Comparison of ENCODE assay signal across 8 cellular contexts in the genomic region with DNA sequence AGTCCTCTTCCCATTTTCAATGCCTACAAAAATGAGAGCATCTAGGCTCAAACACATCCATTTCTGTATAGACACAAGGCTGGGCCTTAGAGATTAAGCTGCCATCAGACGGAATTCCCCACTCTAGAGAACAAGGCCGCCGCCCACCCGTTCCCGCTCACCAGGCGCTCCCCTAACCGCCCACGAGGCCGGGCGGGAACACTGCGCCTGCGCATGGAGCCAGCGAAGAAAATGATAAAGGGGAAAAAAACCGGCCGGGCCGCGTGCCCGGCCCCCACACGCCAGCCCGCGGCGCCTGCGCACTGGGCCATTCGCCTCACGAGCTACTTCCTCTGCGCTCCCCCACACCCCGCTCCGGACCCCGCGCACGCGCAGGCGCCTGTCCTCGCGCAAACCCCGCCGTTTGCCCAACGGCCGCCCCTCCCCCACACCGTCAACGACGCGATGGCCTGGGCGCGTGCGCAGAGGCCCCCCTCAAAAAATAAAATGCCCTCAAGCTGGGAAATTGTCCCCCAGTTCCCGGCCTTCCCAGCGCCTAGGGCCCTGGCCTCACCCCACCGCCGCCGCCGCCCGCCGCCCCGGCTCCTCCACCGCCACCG. TPM values are rescaled to one million over a fixed set of nuclear protein-coding genes. Genes with fewer than 3 reads are reported as not detected.
DNase-seq lines count a peak whose midpoint lies in the region; ATAC-seq and TF ChIP-seq lines count a peak whose summit lies in the region.

No MANE protein-coding gene starts in this region.

- 0 to 1% (median 1%) methylated on average over 52 to 57 of the region's 57 CpGs for WGBS in adipose tissue, 3 donors
- 0 to 1% methylated on average over 15 to 25 of the region's 57 CpGs for WGBS in tibial nerve, 2 donors

- H3K9me3 ChIP-seq in DOHH2 (ENCODE audit: control insufficient read depth, insufficient read depth, low read length) = no peaks in the 10 kb centered on the region
- no peaks in the 10 kb centered on the region for H3K9me3 ChIP-seq in tibial nerve

- H4K20me1 ChIP-seq in DOHH2 (ENCODE audit: control insufficient read depth, insufficient read depth, low read depth, low read length) = peaks cover 24% of the 10 kb centered on the region

- peaks cover 72% of the 10 kb centered on the region for H3K79me2 ChIP-seq in DOHH2 (ENCODE audit: control insufficient read depth, low read length)

- no peak for TF ChIP-seq POLR2A in tibial nerve (IDR thresholded peaks at IDR 0.05)

- intact Hi-C loops in cardiac septum (cut with DNase I) = loop anchor here (2.0 kb wide), 1 partner anchor 18 kb away; a partner anchor contains a TSS

- H3K4me3 ChIP-seq in DOHH2 (ENCODE audit: low read length) = peak overlapping the region; percentile 94
- peak overlapping the region; percentile 50 to 100 (median 81) for H3K4me3 ChIP-seq in tibial nerve

- peak; percentile 92 for DNase-seq in NCI-H146 treated with DMSO at 0.1 percent for 48 hours (lab: John Stamatoyannopoulos, UW; ENCODE audit: unreplicated experiment)
- peak; percentile 95 for DNase-seq in T follicular helper cell (ENCODE audit: low read depth)
- peak; percentile 97 for DNase-seq in cardiac septum (ENCODE audit: low spot score)
- DNase-seq in pons (ENCODE audit: low spot score) = peak; percentile 91
- DNase-seq in tibial nerve (ENCODE audit: low spot score in 2 of 2) = peak; percentile 93 to 94

- H3K27me3 ChIP-seq in DOHH2 (ENCODE audit: control insufficient read depth, low read length) = no peaks in the 10 kb centered on the region
- H3K27me3 ChIP-seq in tibial nerve = no peaks in the 10 kb centered on the region

- TF ChIP-seq EP300 in tibial nerve (IDR thresholded peaks at IDR 0.05) = peak; percentile 73 to 88

- H3K36me3 ChIP-seq in DOHH2 (ENCODE audit: control insufficient read depth, low read length) = peaks cover 59% of the 10 kb centered on the region
- peaks cover 5 to 36% (median 30%) of the 10 kb centered on the region in 3 donors for H3K36me3 ChIP-seq in tibial nerve

- no peak for TF ChIP-seq CTCF in DOHH2 (IDR thresholded peaks at IDR 0.05; ENCODE audit: low read depth, low read length, poor library complexity, severe bottlenecking)
- no peak for TF ChIP-seq CTCF in tibial nerve (IDR thresholded peaks at IDR 0.05)

- peak overlapping the region; percentile 92 for H3K4me2 ChIP-seq in DOHH2 (ENCODE audit: low read length)

- H3K27ac ChIP-seq in DOHH2 (ENCODE audit: low read depth, low read length) (peak overlapping the region; percentile 90), adipose tissue (ENCODE audit: low read depth, low read length) (peak overlapping the region; percentile 98), tibial nerve (peak overlapping the region; percentile 98 to 100 (median 100))

- H3K9me2 ChIP-seq in DOHH2 (replicated peaks; ENCODE audit: control insufficient read depth, low read length) = no peaks in the 10 kb centered on the region

- peaks cover 12% of the 10 kb centered on the region for H3F3A ChIP-seq in DOHH2 (ENCODE audit: control insufficient read depth, insufficient read depth)

- H3K4me1 ChIP-seq in DOHH2 (ENCODE audit: control insufficient read depth, low read length) (peaks cover 53% of the 10 kb centered on the region), tibial nerve (peaks cover 0 to 63% (median 33%) of the 10 kb centered on the region in 4 donors)

- ATAC-seq in HG02759 (IDR thresholded peaks at IDR 0.05; ENCODE audit: unreplicated experiment) = peak; percentile 38

RNA-seq across cellular contexts. Expression of a gene that starts 0.5 kb away (rescaled TPM):
- 100 to 1,000 TPM in 2 of 3 donors, 10 to 100 TPM in 1; 82.0 to 145 (median 136) TPM for polyA plus RNA-seq in adipose tissue
- total RNA-seq in cardiac septum = 136 TPM
- total RNA-seq in tibial nerve = 100 to 1,000 TPM; 170 to 205 (median 179) TPM

RNA-seq across cellular contexts. Expression of a gene that starts 17.7 kb away (rescaled TPM):
- 100 to 1,000 TPM; 166 to 698 (median 285) TPM for polyA plus RNA-seq in adipose tissue
- total RNA-seq in cardiac septum (377 TPM), tibial nerve (100 to 1,000 TPM in 3 of 4 donors, 10 to 100 TPM in 1; 81.8 to 135 (median 119) TPM)

RNA-seq across cellular contexts. Expression of a gene that starts 28.8 kb away (rescaled TPM):
- 10 to 100 TPM in 2 of 3 donors, 1 to 10 TPM in 1; 7.2 to 19.3 (median 13.5) TPM for polyA plus RNA-seq in adipose tissue
- total RNA-seq in cardiac septum = 2.0 TPM
- total RNA-seq in tibial nerve = 10 to 100 TPM in 2 of 4 donors, 1 to 10 TPM in 2; 8.4 to 28.8 (median 11.6) TPM

RNA-seq across cellular contexts. Expression of a gene that starts 36.5 kb away (rescaled TPM):
- 10 to 100 TPM in 1 of 3 donors, 1 to 10 TPM in 2; 7.1 to 21.1 (median 9.2) TPM for polyA plus RNA-seq in adipose tissue
- total RNA-seq in cardiac septum (0.54 TPM), tibial nerve (1 to 10 TPM in 1 of 4 donors, under 1 TPM in 2, not detected in 1; 0.20 to 2.1 (median 0.63) TPM)

RNA-seq across cellular contexts. Expression of a gene that starts 50.2 kb away (rescaled TPM):
- polyA plus RNA-seq in adipose tissue = 10 to 100 TPM; 27.9 to 79.1 (median 61.5) TPM
- total RNA-seq in cardiac septum = 49.6 TPM
- 100 to 1,000 TPM; 108 to 154 (median 129) TPM for total RNA-seq in tibial nerve

Comparison
In these comparisons a context has a peak if more than half of its experiments do, and no peak if none do; other contexts are left out.
1. Peak in every context shown above with its lines: DNase-seq, ATAC-seq, H3K4me3 ChIP-seq and H3K27ac ChIP-seq.